9 cellular contexts compared by ENCODE assay signal in genomic region chr17:8250101-8250500, GRCh38. TPM values are rescaled to one million over a fixed set of nuclear protein-coding genes. Genes with fewer than 3 reads are reported as not detected.
A peak's percentile ranks its signal among the peaks of the same experiment; 100 is the strongest.
DNase-seq lines count a peak whose midpoint lies in the region; ATAC-seq and TF ChIP-seq lines count a peak whose summit lies in the region.
"Had no signal": no experiment of that assay in that cellular context is flagged by ENCODE, and none has a peak within 500 bp of the region (broad histone marks: within the 10 kb centered on the region; RNA-seq: fewer than 3 reads in every experiment).

No MANE protein-coding gene starts in this region.

- intact Hi-C loops in esophagus squamous epithelium (cut with DNase I): loop anchor here (5.0 kb wide), 1 partner anchor 37 kb away; the partner anchor contains the start of gene RANGRF
- intact Hi-C loops in ovary (cut with DNase I): loop anchor here in 1 of 4 donors (5.0 kb wide), 1 partner anchor 37 kb away; the partner anchor contains the start of gene RANGRF

- TF ChIP-seq CTCF in RWPE2 (IDR thresholded peaks at IDR 0.05; ENCODE audit: poor library complexity, severe bottlenecking): no peak
- TF ChIP-seq CTCF in esophagus squamous epithelium (IDR thresholded peaks at IDR 0.05): no peak
- no peak for TF ChIP-seq CTCF in smooth muscle cell (IDR thresholded peaks at IDR 0.05; ENCODE audit: borderline replicate concordance, insufficient read depth, poor library complexity, severe bottlenecking)
- no peak for TF ChIP-seq CTCF in ovary (IDR thresholded peaks at IDR 0.05)

- peaks cover 29% of the 10 kb centered on the region for H3K79me2 ChIP-seq in smooth muscle cell (ENCODE audit: low read depth)

- peak overlapping the region; percentile 87 for H3K27ac ChIP-seq in RWPE2 (ENCODE audit: poor library complexity, severe bottlenecking)
- H3K27ac ChIP-seq in esophagus squamous epithelium: peak overlapping the region in 3 of 4 donors; percentile 98 to 99 (median 99)
- H3K27ac ChIP-seq in smooth muscle cell (ENCODE audit: low read depth): peak overlapping the region; percentile 91
- H3K27ac ChIP-seq in ovary: no peak overlapping the region

- peaks cover 3% of the 10 kb centered on the region for H3F3A ChIP-seq in smooth muscle cell (ENCODE audit: low read depth)

- H3K4me1 ChIP-seq in RWPE2 (ENCODE audit: insufficient read depth, poor library complexity, severe bottlenecking) (no peaks in the 10 kb centered on the region), esophagus squamous epithelium (peaks cover 3 to 34% (median 7%) of the 10 kb centered on the region in 3 donors), smooth muscle cell (ENCODE audit: low read depth) (peaks cover 8% of the 10 kb centered on the region), ovary (ENCODE audit: insufficient read depth) (peaks cover 2% of the 10 kb centered on the region)

- TF ChIP-seq EP300 in ovary (IDR thresholded peaks at IDR 0.05): no peak

- H3K4me3 ChIP-seq in RWPE2 (ENCODE audit: severe bottlenecking) (peak overlapping the region; percentile 77), esophagus squamous epithelium (peak overlapping the region in 3 of 4 donors; percentile 64 to 83 (median 72)), smooth muscle cell (peak overlapping the region; percentile 64), ovary (no peak overlapping the region)

- peak overlapping the region; percentile 98 for H3K4me2 ChIP-seq in smooth muscle cell

- no peaks in the 10 kb centered on the region for H3K27me3 Mint-ChIP-seq in activated T-cell treated with anti-CD3 and anti-CD28 coated beads, Interleukin-2, amount 50 U/mL, for 4 hours (ENCODE audit: low read depth)

- no peaks in the 10 kb centered on the region for H3K27me3 ChIP-seq in RWPE2 (ENCODE audit: insufficient read depth, poor library complexity, severe bottlenecking)
- H3K27me3 ChIP-seq in esophagus squamous epithelium: no peaks in the 10 kb centered on the region
- no peaks in the 10 kb centered on the region for H3K27me3 ChIP-seq in smooth muscle cell (ENCODE audit: low read depth)
- H3K27me3 ChIP-seq in ovary: no peaks in the 10 kb centered on the region

- H3K9me3 ChIP-seq in RWPE2 (ENCODE audit: severe bottlenecking) (no peaks in the 10 kb centered on the region), esophagus squamous epithelium (no peaks in the 10 kb centered on the region), smooth muscle cell (replicated peaks; ENCODE audit: low read depth) (no peaks in the 10 kb centered on the region), ovary (no peaks in the 10 kb centered on the region)

- H3K9me3 Mint-ChIP-seq in activated T-cell treated with anti-CD3 and anti-CD28 coated beads, Interleukin-2, amount 50 U/mL, for 4 hours: no peaks in the 10 kb centered on the region

- H3K9ac ChIP-seq in smooth muscle cell (ENCODE audit: low read depth): peak overlapping the region; percentile 81

- peaks cover 20% of the 10 kb centered on the region for H3K36me3 Mint-ChIP-seq in activated T-cell treated with anti-CD3 and anti-CD28 coated beads, Interleukin-2, amount 50 U/mL, for 4 hours (ENCODE audit: insufficient read depth)

- H3K4me3 Mint-ChIP-seq in activated T-cell treated with anti-CD3 and anti-CD28 coated beads, Interleukin-2, amount 50 U/mL, for 4 hours: peak overlapping the region; percentile 97

- TF ChIP-seq POLR2A in esophagus squamous epithelium (IDR thresholded peaks at IDR 0.05) (no peak), ovary (IDR thresholded peaks at IDR 0.05) (no peak), GM18505 (IDR thresholded peaks at IDR 0.05; ENCODE audit: borderline replicate concordance, extremely low read depth, insufficient read depth, insufficient read length) (no peak)

- H4K20me1 ChIP-seq in smooth muscle cell (ENCODE audit: low read depth): no peaks in the 10 kb centered on the region

- peaks cover 34% of the 10 kb centered on the region for H3K4me1 Mint-ChIP-seq in activated T-cell treated with anti-CD3 and anti-CD28 coated beads, Interleukin-2, amount 50 U/mL, for 4 hours (ENCODE audit: low read depth)

- H2AFZ ChIP-seq in smooth muscle cell (ENCODE audit: low read depth): peak overlapping the region; percentile 46

- no peak for DNase-seq in activated T-cell treated with anti-CD3 and anti-CD28 coated beads, Interleukin-2, amount 50 U/mL, for 4 hours
- DNase-seq in activated T-cell treated with anti-CD3 and anti-CD28 coated beads, Interleukin-2, amount 50 U/mL, for 1 hour: no peak
- DNase-seq in RWPE2 (ENCODE audit: low spot score) (no peak), esophagus squamous epithelium (lab: John Stamatoyannopoulos, UW) (no peak), smooth muscle cell (lab: John Stamatoyannopoulos, UW; ENCODE audit: unreplicated experiment) (no peak), ovary (no peak)
- DNase-seq in stimulated activated naive CD4-positive, alpha-beta T cell treated with Interleukin-2 at 50 U/mL for 16 hours (lab: John Stamatoyannopoulos, UW): no peak
- DNase-seq: midbrain had no signal

- H3K36me3 ChIP-seq in RWPE2 (ENCODE audit: low read depth) (peaks cover 28% of the 10 kb centered on the region), esophagus squamous epithelium (peaks cover 3 to 31% (median 4%) of the 10 kb centered on the region in 3 donors), smooth muscle cell (ENCODE audit: low read depth) (no peaks in the 10 kb centered on the region), ovary (no peaks in the 10 kb centered on the region)

- no peak for ATAC-seq in activated T-cell treated with anti-CD3 and anti-CD28 coated beads, Interleukin-2, amount 50 U/mL, for 4 hours
- ATAC-seq in RWPE2 (ENCODE audit: low read depth) (no peak), GM18505 (IDR thresholded peaks at IDR 0.05; ENCODE audit: unreplicated experiment) (no peak)

RNA-seq across cellular contexts. Expression of gene PFAS, which starts 1.0 kb away (rescaled TPM):
- 100 to 1,000 TPM; 222 to 271 (median 254) TPM for total RNA-seq in activated T-cell treated with anti-CD3 and anti-CD28 coated beads, Interleukin-2, amount 50 U/mL, for 4 hours
- total RNA-seq in esophagus squamous epithelium: 10 to 100 TPM in 3 of 4 donors, 1 to 10 TPM in 1; 8.7 to 23.0 (median 17.9) TPM
- total RNA-seq in smooth muscle cell: 9.9 and 22.1 TPM in 2 replicates
- polyA plus RNA-seq in smooth muscle cell: 10.4 and 12.8 TPM in 2 replicates
- 10 to 100 TPM in 6 of 7 donors, 1 to 10 TPM in 1; 6.6 to 69.9 (median 35.3) TPM for total RNA-seq in ovary
- polyA plus RNA-seq in ovary: 10 to 100 TPM in 1 of 2 donors, 1 to 10 TPM in 1; 8.4 to 11.0 TPM

RNA-seq across cellular contexts. Expression of gene CTC1, which starts 2.2 kb away (rescaled TPM):
- total RNA-seq in activated T-cell treated with anti-CD3 and anti-CD28 coated beads, Interleukin-2, amount 50 U/mL, for 4 hours: 10 to 100 TPM; 51.2 to 56.7 (median 53.9) TPM
- total RNA-seq in esophagus squamous epithelium (10 to 100 TPM in 2 of 4 donors, 1 to 10 TPM in 2; 3.2 to 16.4 (median 11.0) TPM), smooth muscle cell (1.4 and 3.8 TPM in 2 replicates), ovary (10 to 100 TPM; 28.3 to 60.0 (median 48.7) TPM)
- polyA plus RNA-seq in smooth muscle cell (1.8 and 6.0 TPM in 2 replicates), ovary (10 to 100 TPM; 18.4 to 33.4 TPM)

RNA-seq across cellular contexts. Expression of gene RANGRF, which starts 38.4 kb away (rescaled TPM):
- 10 to 100 TPM; 66.3 to 69.8 (median 67.6) TPM for total RNA-seq in activated T-cell treated with anti-CD3 and anti-CD28 coated beads, Interleukin-2, amount 50 U/mL, for 4 hours
- 10 to 100 TPM in 3 of 4 donors, 1 to 10 TPM in 1; 7.8 to 15.4 (median 12.6) TPM for total RNA-seq in esophagus squamous epithelium
- total RNA-seq in smooth muscle cell: 10.1 and 13.4 TPM in 2 replicates
- polyA plus RNA-seq in smooth muscle cell: 36.0 and 44.9 TPM in 2 replicates
- total RNA-seq in ovary: 10 to 100 TPM; 14.5 to 37.8 (median 28.0) TPM
- polyA plus RNA-seq in ovary: 10 to 100 TPM; 30.1 to 48.3 TPM

RNA-seq across cellular contexts. Expression of gene AURKB, which starts 39.7 kb away (rescaled TPM):
- total RNA-seq in activated T-cell treated with anti-CD3 and anti-CD28 coated beads, Interleukin-2, amount 50 U/mL, for 4 hours: 1 to 10 TPM; 6.2 to 6.7 (median 6.7) TPM
- 10 to 100 TPM; 11.2 to 43.7 (median 20.3) TPM for total RNA-seq in esophagus squamous epithelium
- total RNA-seq in smooth muscle cell: 10.5 and 16.6 TPM in 2 replicates
- polyA plus RNA-seq in smooth muscle cell: 31.7 and 33.5 TPM in 2 replicates
- total RNA-seq in ovary: 1 to 10 TPM in 2 of 7 donors, under 1 TPM in 2, not detected in 3; 0.80 to 1.7 (median 1.1) TPM
- polyA plus RNA-seq in ovary: 1 to 10 TPM in 1 of 2 donors, under 1 TPM in 1; 0.68 to 1.5 TPM

RNA-seq across cellular contexts. Expression of gene SLC25A35, which starts 45.1 kb away (rescaled TPM):
- 1 to 10 TPM; 1.7 to 1.9 (median 1.7) TPM for total RNA-seq in activated T-cell treated with anti-CD3 and anti-CD28 coated beads, Interleukin-2, amount 50 U/mL, for 4 hours
- total RNA-seq in esophagus squamous epithelium: 1 to 10 TPM in 2 of 4 donors, under 1 TPM in 2; 0.29 to 1.3 (median 1.1) TPM
- 0.90 and 1.6 TPM in 2 replicates for total RNA-seq in smooth muscle cell
- 2.1 and 2.6 TPM in 2 replicates for polyA plus RNA-seq in smooth muscle cell
- total RNA-seq in ovary: 1 to 10 TPM in 6 of 7 donors, under 1 TPM in 1; 0.72 to 6.4 (median 1.8) TPM
- 1 to 10 TPM; 2.5 to 3.6 TPM for polyA plus RNA-seq in ovary

Comparison
In these comparisons a context has a peak if more than half of its experiments do, and no peak if none do; other contexts are left out.
1. H3K27ac ChIP-seq: peak in RWPE2 (single experiment), esophagus squamous epithelium (3 of 4) and smooth muscle cell (single experiment); none in ovary (0 of 2).